Comparison of ENCODE assay signal across 22 cellular contexts in genomic region chr1:165855010-165855838, GRCh38. TPM values are rescaled to one million over a fixed set of nuclear protein-coding genes. Genes with fewer than 3 reads are reported as not detected.
DNase-seq lines count a peak whose midpoint lies in the region; ATAC-seq and TF ChIP-seq lines count a peak whose summit lies in the region.
"Had no signal": no experiment of that assay in that cellular context is flagged by ENCODE, and none has a peak within 500 bp of the region (broad histone marks: within the 10 kb centered on the region; RNA-seq: fewer than 3 reads in every experiment).

No MANE protein-coding gene starts in this region.

- peaks cover 46 to 78% of the 10 kb centered on the region in 2 donors for H3K4me1 Mint-ChIP-seq in stimulated activated naive B cell treated with anti-CD40 and anti-IgM and Interleukin-4, amounts not matched to agents 10 μg/mL and 1 μg/mL and 100 μg/mL, for 72 hours

- H3K27ac Mint-ChIP-seq in stimulated activated naive B cell treated with anti-CD40 and anti-IgM and Interleukin-4, amounts not matched to agents 10 μg/mL and 1 μg/mL and 100 μg/mL, for 72 hours, result no peak overlapping the region
- H3K27ac Mint-ChIP-seq: B cell had no signal

- no peak overlapping the region for H3K4me3 Mint-ChIP-seq in stimulated activated naive B cell treated with anti-CD40 and anti-IgM and Interleukin-4, amounts not matched to agents 10 μg/mL and 1 μg/mL and 100 μg/mL, for 72 hours
- H3K4me3 Mint-ChIP-seq: B cell; effector memory CD8-positive, alpha-beta T cell had no signal

- ATAC-seq in stimulated activated naive B cell treated with anti-CD40 and anti-IgM and Interleukin-4, amounts not matched to agents 10 μg/mL and 1 μg/mL and 100 μg/mL, for 72 hours (replicated peaks), result peak; percentile 17 to 29
- ATAC-seq: effector memory CD8-positive, alpha-beta T cell had no signal

- H3K4me1 ChIP-seq in tibial nerve, result peaks cover 0 to 31% (median 6%) of the 10 kb centered on the region in 4 donors
- H3K4me1 ChIP-seq: prostate gland had no signal

- peaks cover 0 to 4% of the 10 kb centered on the region in 2 donors for H3K9me3 Mint-ChIP-seq in stimulated activated naive B cell treated with anti-CD40 and anti-IgM and Interleukin-4, amounts not matched to agents 10 μg/mL and 1 μg/mL and 100 μg/mL, for 72 hours
- H3K9me3 Mint-ChIP-seq: effector memory CD8-positive, alpha-beta T cell had no signal

- no peak for TF ChIP-seq POLR2A in tibial nerve (IDR thresholded peaks at IDR 0.05)

- peak overlapping the region; percentile 11 for H3K4me3 ChIP-seq in Jurkat, Clone E6-1 (ENCODE audit: low read length)
- H3K4me3 ChIP-seq in tibial nerve, result no peak overlapping the region
- H3K4me3 ChIP-seq: lung, prostate gland, thoracic aorta had no signal

- H3K27ac ChIP-seq in tibial nerve, result no peak overlapping the region
- H3K27ac ChIP-seq: prostate gland, thoracic aorta had no signal

- no peaks in the 10 kb centered on the region for H3K36me3 ChIP-seq in tibial nerve
- H3K36me3 ChIP-seq: prostate gland, thoracic aorta had no signal

- no peaks in the 10 kb centered on the region for H3K27me3 ChIP-seq in tibial nerve

- no peak for TF ChIP-seq CTCF in tibial nerve (IDR thresholded peaks at IDR 0.05)

- H3K36me3 Mint-ChIP-seq in stimulated activated naive B cell treated with anti-CD40 and anti-IgM and Interleukin-4, amounts not matched to agents 10 μg/mL and 1 μg/mL and 100 μg/mL, for 72 hours, result peaks cover 12 to 35% of the 10 kb centered on the region in 2 donors

- TF ChIP-seq EP300 in tibial nerve (IDR thresholded peaks at IDR 0.05), result no peak

- H3K9me3 ChIP-seq in tibial nerve, result no peaks in the 10 kb centered on the region
- H3K9me3 ChIP-seq: prostate gland, thoracic aorta had no signal

- no peaks in the 10 kb centered on the region for H3K27me3 Mint-ChIP-seq in stimulated activated naive B cell treated with anti-CD40 and anti-IgM and Interleukin-4, amounts not matched to agents 10 μg/mL and 1 μg/mL and 100 μg/mL, for 72 hours
- H3K27me3 Mint-ChIP-seq: B cell; effector memory CD8-positive, alpha-beta T cell had no signal

- no peak for DNase-seq in Jurkat, Clone E6-1 (ENCODE audit: low read depth, low spot score)
- DNase-seq in SIG-M5 treated with dmso at 0.1 percent for 504 hours (lab: John Stamatoyannopoulos, UW; ENCODE audit: unreplicated experiment), result peak; percentile 89
- DNase-seq in medulla oblongata (ENCODE audit: extremely low spot score), result peak; percentile 29
- no peak for DNase-seq in stimulated activated naive B cell treated with anti-CD40 and anti-IgM and Interleukin-4, amounts not matched to agents 10 μg/mL and 1 μg/mL and 100 μg/mL, for 72 hours
- DNase-seq in activated CD8-positive, alpha-beta memory T cell treated with anti-CD3 and anti-CD28 coated beads, Interleukin-2, amount 50 U/mL, for 48 hours, result no peak
- no peak for DNase-seq in tibial nerve (ENCODE audit: low spot score in 2 of 2)
- DNase-seq in NCI-H226, result no peak
- no peak for DNase-seq in dedifferentiated amniotic fluid mesenchymal stem cell (ENCODE audit: extremely low spot score)
- DNase-seq: activated gamma-delta T cell; amniotic stem cell; cerebellar nuclear complex; effector memory CD8-positive, alpha-beta T cell; head of caudate nucleus; NCI-H2029; NCI-H446 treated with DMSO at 0.1 percent for 48 hours; NK-92 treated with Interleukin-12 subunit alpha and Interleukin-12 subunit beta, amount 100 ng/mL, for 24 hours; Right ventricle myocardium superior; T1000 had no signal

- WGBS in tibial nerve, 2 donors, result 82% methylated on average over 9 of the region's 9 CpGs

RNA-seq across cellular contexts. Expression of gene UCK2, which starts 27.8 kb away (rescaled TPM):
- 101 TPM for polyA plus RNA-seq in Jurkat, Clone E6-1 (2012; ENCODE audit: insufficient read depth, insufficient read length)
- total RNA-seq in tibial nerve, result 10 to 100 TPM; 29.7 to 36.0 (median 33.8) TPM

Comparison
In these comparisons a context has a peak if more than half of its experiments do, and no peak if none do; other contexts are left out.
1. DNase-seq: peak in SIG-M5 treated with dmso at 0.1 percent for 504 hours (single experiment) and medulla oblongata (single experiment); none in Jurkat, Clone E6-1 (single experiment), stimulated activated naive B cell treated with anti-CD40 and anti-IgM and Interleukin-4, amounts not matched to agents 10 μg/mL and 1 μg/mL and 100 μg/mL, for 72 hours (single experiment), activated CD8-positive, alpha-beta memory T cell treated with anti-CD3 and anti-CD28 coated beads, Interleukin-2, amount 50 U/mL, for 48 hours (single experiment), tibial nerve (0 of 2), NCI-H226 (single experiment) and dedifferentiated amniotic fluid mesenchymal stem cell (single experiment).